21 cellular contexts compared by ENCODE assay signal in genomic region chr12:10829994-10830393, GRCh38. TPM values are rescaled to one million over a fixed set of nuclear protein-coding genes. Genes with fewer than 3 reads are reported as not detected.
"Had no signal": no experiment of that assay in that cellular context is flagged by ENCODE, and none has a peak within 500 bp of the region (broad histone marks: within the 10 kb centered on the region; RNA-seq: fewer than 3 reads in every experiment).

No MANE protein-coding gene starts in this region.

- H3K4me1 ChIP-seq: prostate gland, sigmoid colon, stomach, testis, upper lobe of right lung had no signal

- H3K4me3 ChIP-seq: lung, prostate gland, sigmoid colon, stomach, testis, upper lobe of right lung had no signal

- ATAC-seq: activated T-cell treated with anti-CD3 and anti-CD28 coated beads, Interleukin-2, amount 50 U/mL, for 72 hours; effector memory CD8-positive, alpha-beta T cell; upper lobe of right lung had no signal

- H3K36me3 ChIP-seq: prostate gland, sigmoid colon, stomach, upper lobe of right lung had no signal

- H3K9me3 ChIP-seq: prostate gland, sigmoid colon, stomach, testis, upper lobe of right lung had no signal

- FAIRE-seq: bronchial epithelial cell had no signal

- H3K27me3 ChIP-seq: sigmoid colon, stomach, testis, upper lobe of right lung had no signal

- H3K27ac ChIP-seq: prostate gland, sigmoid colon, stomach, testis, upper lobe of right lung had no signal

- DNase-seq: activated B cell treated with CpG ODN at 0.5 μM for 24 hours; activated CD4-positive, alpha-beta T cell treated with anti-CD3 and anti-CD28 coated beads, Interleukin-2, amount 10 ng/mL, durations not matched to agents 24 days and 14 days; activated CD8-positive, alpha-beta memory T cell treated with anti-CD3 and anti-CD28 coated beads, Interleukin-2, amount 50 U/mL, for 48 hours; activated naive CD8-positive, alpha-beta T cell treated with anti-CD3 and anti-CD28 coated beads for 36 hours; activated T-cell treated with anti-CD3 and anti-CD28 coated beads, Interleukin-2, amount 50 U/mL, for 72 hours; aorta; dermis blood vessel endothelial cell; effector memory CD8-positive, alpha-beta T cell; islet precursor cell; sigmoid colon; stimulated activated CD4-positive, alpha-beta T cell treated with anti-CD3 and anti-CD28 coated beads, Interleukin-1b, Interleukin-23, amount 100 ng/mL, for 48 hours; stomach; testis; upper lobe of right lung had no signal

RNA-seq across cellular contexts. Expression of gene TAS2R10, which starts 3.8 kb away (rescaled TPM):
- total RNA-seq: activated CD4-positive, alpha-beta T cell treated with anti-CD3 and anti-CD28 coated beads, Interleukin-2, amount 10 ng/mL, durations not matched to agents 24 days and 14 days; activated naive CD8-positive, alpha-beta T cell treated with anti-CD3 and anti-CD28 coated beads for 36 hours; upper lobe of right lung had no signal
- polyA plus RNA-seq: aorta, stomach had no signal

RNA-seq across cellular contexts. Expression of gene TAS2R9, which starts 20.0 kb away (rescaled TPM):
- total RNA-seq: activated B cell treated with CpG ODN at 0.5 μM for 24 hours; activated CD4-positive, alpha-beta T cell treated with anti-CD3 and anti-CD28 coated beads, Interleukin-2, amount 10 ng/mL, durations not matched to agents 24 days and 14 days; activated naive CD8-positive, alpha-beta T cell treated with anti-CD3 and anti-CD28 coated beads for 36 hours; activated T-cell treated with anti-CD3 and anti-CD28 coated beads, Interleukin-2, amount 50 U/mL, for 72 hours; aorta; bronchial epithelial cell; dermis blood vessel endothelial cell; lung; myocyte; osteoblast; prostate gland; sigmoid colon; testis; upper lobe of right lung had no signal
- polyA plus RNA-seq: aorta, fibroblast of lung, lung, sigmoid colon, stomach had no signal

RNA-seq across cellular contexts. Expression of gene TAS2R8, which starts 22.9 kb away (rescaled TPM):
- total RNA-seq: activated B cell treated with CpG ODN at 0.5 μM for 24 hours; activated CD4-positive, alpha-beta T cell treated with anti-CD3 and anti-CD28 coated beads, Interleukin-2, amount 10 ng/mL, durations not matched to agents 24 days and 14 days; activated naive CD8-positive, alpha-beta T cell treated with anti-CD3 and anti-CD28 coated beads for 36 hours; activated T-cell treated with anti-CD3 and anti-CD28 coated beads, Interleukin-2, amount 50 U/mL, for 72 hours; aorta; bronchial epithelial cell; dermis blood vessel endothelial cell; lung; myocyte; prostate gland; stomach; testis; upper lobe of right lung had no signal
- polyA plus RNA-seq: aorta, fibroblast of lung, lung, sigmoid colon, stomach had no signal

RNA-seq across cellular contexts. Expression of gene TAS2R7, which starts 27.6 kb away (rescaled TPM):
- total RNA-seq: activated B cell treated with CpG ODN at 0.5 μM for 24 hours; activated CD4-positive, alpha-beta T cell treated with anti-CD3 and anti-CD28 coated beads, Interleukin-2, amount 10 ng/mL, durations not matched to agents 24 days and 14 days; activated naive CD8-positive, alpha-beta T cell treated with anti-CD3 and anti-CD28 coated beads for 36 hours; activated T-cell treated with anti-CD3 and anti-CD28 coated beads, Interleukin-2, amount 50 U/mL, for 72 hours; aorta; bronchial epithelial cell; dermis blood vessel endothelial cell; fibroblast of lung; myocyte; osteoblast; prostate gland; sigmoid colon; stomach; testis; upper lobe of right lung had no signal
- polyA plus RNA-seq: aorta, fibroblast of lung, lung, neural cell, sigmoid colon, stomach had no signal
